Comparison of ENCODE assay signal across 8 cellular contexts in genomic region chr1:33367488-33368405, GRCh38. TPM values are rescaled to one million over a fixed set of nuclear protein-coding genes. Genes with fewer than 3 reads are reported as not detected.
A peak's percentile ranks its signal among the peaks of the same experiment; 100 is the strongest.
DNase-seq lines count a peak whose midpoint lies in the region; ATAC-seq and TF ChIP-seq lines count a peak whose summit lies in the region.

No MANE protein-coding gene starts in this region.

- H3K27me3 ChIP-seq in AG04450 (ENCODE audit: control insufficient read depth, insufficient read depth, low read length) (no peaks in the 10 kb centered on the region), right cardiac atrium (ENCODE audit: control insufficient read depth, insufficient read depth) (no peaks in the 10 kb centered on the region)

- H3K27ac ChIP-seq in AG04450 (ENCODE audit: low read depth, low read length) = no peak overlapping the region
- peak overlapping the region; percentile 10 for H3K27ac ChIP-seq in right cardiac atrium (ENCODE audit: low read length)

- peak; percentile 97 for TF ChIP-seq CTCF in AG04450 (IDR thresholded peaks at IDR 0.05; ENCODE audit: low read depth, low read length)

- CTCF ChIA-PET in AG04450 (lab: Charles Lee) = interaction anchor here (0.6 to 5.2 kb wide), 9 partner anchors 13 to 272 kb away, joined by 3 to 51 read pairs (median 5); no protein-coding TSS in a partner anchor

- POLR2A ChIA-PET in AG04450 (lab: Yijun Ruan, JAX) = no interaction called here

- DNase-seq in AG04450 (ENCODE audit: low read depth, low spot score) (no peak), NAMALWA (ENCODE audit: low spot score) (peak; percentile 78), T1000 (lab: John Stamatoyannopoulos, UW) (peak; percentile 75), anterior cingulate cortex (lab: John Stamatoyannopoulos, UW) (peak in 56 of 58 donors; percentile 21 to 94 (median 80)), right cardiac atrium (peak; percentile 87 to 95 (median 94)), retina (peak; percentile 91)

- ATAC-seq in GM18867 (IDR thresholded peaks at IDR 0.05; ENCODE audit: unreplicated experiment) (peak; percentile 45), right cardiac atrium (peak; percentile 72), HG03460 (IDR thresholded peaks at IDR 0.05; ENCODE audit: unreplicated experiment) (no peak)

- H3K4me3 ChIP-seq in AG04450 (ENCODE audit: low read depth, low read length) = no peak overlapping the region
- H3K4me3 ChIP-seq in right cardiac atrium (ENCODE audit: low read length) = no peak overlapping the region

- intact Hi-C loops in right cardiac atrium (cut with DNase I) = loop anchor here (2.0 to 10.0 kb wide), 6 partner anchors 70 to 273 kb away; no protein-coding TSS in a partner anchor

- H3K9me3 ChIP-seq in AG04450 (ENCODE audit: control insufficient read depth, insufficient read depth, low read length) (peaks cover 4% of the 10 kb centered on the region; the same call in 1 of the 2 replicates), right cardiac atrium (ENCODE audit: control insufficient read depth, low read length) (no peaks in the 10 kb centered on the region)

- H3K4me1 ChIP-seq in right cardiac atrium (ENCODE audit: control insufficient read depth, insufficient read depth, low read length) = peaks cover 25% of the 10 kb centered on the region

- WGBS in right cardiac atrium = 35% methylated on average over 23 of the region's 23 CpGs

RNA-seq across cellular contexts. Expression of gene A3GALT2, which starts 46.8 kb away (rescaled TPM):
- polyA plus RNA-seq in AG04450 (2011; rRNA removed) (not detected in 2 replicates), right cardiac atrium (not detected)
- polyA minus RNA-seq in AG04450 (2011; rRNA and poly(A)+ RNA removed) = not detected in 2 replicates
- not detected for total RNA-seq in right cardiac atrium
